ENCODE assay signal across 2 cellular contexts in the genomic region with DNA sequence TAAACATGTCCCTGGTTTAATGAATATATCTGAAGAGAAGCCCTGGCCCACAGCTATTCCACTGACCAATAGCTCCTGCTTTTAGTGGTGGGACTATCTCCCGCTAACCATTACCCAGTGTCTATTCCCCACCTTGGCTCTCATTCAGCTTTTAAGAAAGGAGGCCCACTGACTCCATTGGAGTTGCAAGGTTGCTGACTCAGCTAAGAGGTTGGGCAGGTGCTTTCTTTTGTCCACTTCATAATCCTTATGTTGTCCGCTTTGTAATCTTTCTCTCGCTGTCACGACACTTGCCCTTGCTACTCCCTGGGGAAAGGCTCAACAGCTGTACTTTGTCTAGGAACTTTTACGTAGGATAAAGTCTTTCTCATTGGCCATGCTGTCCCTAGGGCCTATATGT.
A peak's percentile ranks its signal among the peaks of the same experiment; 100 is the strongest.
TF ChIP-seq lines count a peak whose summit lies in the region.

No MANE protein-coding gene starts in this region.

TF ChIP-seq in HepG2, 621 proteins besides CTCF, POLR2A, EP300 and RAD21:
- no peak for TF ChIP-seq ZFP36 (IDR thresholded peaks at IDR 0.05; ENCODE audit: borderline replicate concordance, low read depth, low read length, partially characterized antibody)
- TF ChIP-seq MAFK (conservative IDR thresholded peaks at IDR 0.05 in 1 of 2, IDR thresholded peaks at IDR 0.05 in 1 of 2; ENCODE audit: low read length in 2 of 2) = peak; percentile 65 to 80
- TF ChIP-seq MAFF (IDR thresholded peaks at IDR 0.05; ENCODE audit: low read depth, low read length) = peak; percentile 63

TF ChIP-seq in IMR-90, 13 proteins besides CTCF, POLR2A, EP300 and RAD21:
- no peak for TF ChIP-seq RCOR1 (IDR thresholded peaks at IDR 0.05; ENCODE audit: insufficient replicate concordance, low read length)
- TF ChIP-seq CHD1 (IDR thresholded peaks at IDR 0.05; ENCODE audit: low read depth, low read length) = no peak
- no peak for TF ChIP-seq MAZ (IDR thresholded peaks at IDR 0.05; ENCODE audit: borderline replicate concordance, low read depth, low read length)
- no peak for TF ChIP-seq RFX5 (IDR thresholded peaks at IDR 0.05; ENCODE audit: low read depth, low read length)
- peak; percentile 52 for TF ChIP-seq MAFK (IDR thresholded peaks at IDR 0.05; ENCODE audit: low read depth, low read length)
